In genomic region chr16:68901910-68902309, GRCh38 we compare ENCODE assay signal across 14 cellular contexts. TPM values are rescaled to one million over a fixed set of nuclear protein-coding genes. Genes with fewer than 3 reads are reported as not detected.
DNase-seq lines count a peak whose midpoint lies in the region; ATAC-seq and TF ChIP-seq lines count a peak whose summit lies in the region.
"Had no signal": no experiment of that assay in that cellular context is flagged by ENCODE, and none has a peak within 500 bp of the region (broad histone marks: within the 10 kb centered on the region; RNA-seq: fewer than 3 reads in every experiment).

No MANE protein-coding gene starts in this region.

- TF ChIP-seq CTCF in fibroblast of the aortic adventitia (IDR thresholded peaks at IDR 0.05; ENCODE audit: insufficient read depth, low read length): no peak
- no peak for TF ChIP-seq CTCF in CD4-positive, alpha-beta T cell (IDR thresholded peaks at IDR 0.05)
- TF ChIP-seq CTCF in omental fat pad (IDR thresholded peaks at IDR 0.05): no peak

- H3K4me1 Mint-ChIP-seq in CD4-positive, alpha-beta T cell (ENCODE audit: low read depth): no peaks in the 10 kb centered on the region
- H3K4me1 Mint-ChIP-seq: activated CD4-positive, alpha-beta memory T cell treated with anti-CD3 and anti-CD28 coated beads, Interleukin-2, amount 10 ng/mL, durations not matched to agents 7 days and 5 days; T-cell had no signal

- POLR2A ChIA-PET in CD4-positive, alpha-beta T cell (lab: Charles Lee): no interaction called here

- no peaks in the 10 kb centered on the region for H3K27me3 ChIP-seq in CD4-positive, alpha-beta T cell (ENCODE audit: control insufficient read depth, insufficient read depth, low read length)
- H3K27me3 ChIP-seq: neural progenitor cell had no signal

- H3K27ac ChIP-seq in CD4-positive, alpha-beta T cell (ENCODE audit: low read depth, low read length): no peak overlapping the region
- H3K27ac ChIP-seq: neural progenitor cell had no signal

- intact Hi-C loops in CD4-positive, alpha-beta T cell (cut with DNase I, micrococcal nuclease): no loop called here

- H3K36me3 Mint-ChIP-seq in CD4-positive, alpha-beta T cell (ENCODE audit: low read depth): peaks cover 67% of the 10 kb centered on the region

- CTCF ChIA-PET in CD4-positive, alpha-beta T cell (lab: Charles Lee): no interaction called here

- ATAC-seq in SK-N-SH treated with all-trans-retinoic acid at 6 μM for 48 hours: peak; percentile 84
- no peak for ATAC-seq in GM21786 (IDR thresholded peaks at IDR 0.05; ENCODE audit: unreplicated experiment)
- no peak for ATAC-seq in CD4-positive, alpha-beta T cell (ENCODE audit: poor library complexity)
- no peak for ATAC-seq in omental fat pad (ENCODE audit: low FRiP score)
- ATAC-seq: activated naive CD4-positive, alpha-beta T cell treated with anti-CD3 and anti-CD28 coated beads, Interleukin-2, amount 50 U/mL, for 72 hours; T-cell had no signal

- DNase-seq in NCI-H1417 (lab: John Stamatoyannopoulos, UW): peak in 2 of 3 experiments; percentile 41 to 56
- DNase-seq in NCI-H1417 treated with DMSO at 0.1 percent for 48 hours (lab: John Stamatoyannopoulos, UW): no peak
- DNase-seq in fibroblast of the aortic adventitia (ENCODE audit: low read depth): peak; percentile 85
- peak; percentile 70 for DNase-seq in stromal cell of bone marrow (ENCODE audit: low read depth)
- DNase-seq in CD4-positive, alpha-beta T cell: no peak
- no peak for DNase-seq in omental fat pad (ENCODE audit: low spot score)
- DNase-seq: NCI-H1048; stimulated activated naive CD4-positive, alpha-beta T cell treated with Interleukin-2 at 50 U/mL for 16 hours; T-cell had no signal

- H3K27me3 Mint-ChIP-seq in CD4-positive, alpha-beta T cell: no peaks in the 10 kb centered on the region
- H3K27me3 Mint-ChIP-seq: activated CD4-positive, alpha-beta memory T cell treated with anti-CD3 and anti-CD28 coated beads, Interleukin-2, amount 10 ng/mL, durations not matched to agents 7 days and 5 days; T-cell had no signal

- no peak overlapping the region for H3K27ac Mint-ChIP-seq in CD4-positive, alpha-beta T cell
- H3K27ac Mint-ChIP-seq: activated CD4-positive, alpha-beta memory T cell treated with anti-CD3 and anti-CD28 coated beads, Interleukin-2, amount 10 ng/mL, durations not matched to agents 7 days and 5 days; activated naive CD4-positive, alpha-beta T cell treated with anti-CD3 and anti-CD28 coated beads, Interleukin-2, amount 50 U/mL, for 72 hours; neural progenitor cell; T-cell had no signal

- no peaks in the 10 kb centered on the region for H3K9me3 ChIP-seq in CD4-positive, alpha-beta T cell (ENCODE audit: control insufficient read depth, low read length)

- no peak overlapping the region for H3K4me3 ChIP-seq in fibroblast of the aortic adventitia (ENCODE audit: low read depth, low read length)
- H3K4me3 ChIP-seq: neural progenitor cell had no signal

- no peaks in the 10 kb centered on the region for H3K9me3 Mint-ChIP-seq in CD4-positive, alpha-beta T cell
- H3K9me3 Mint-ChIP-seq: activated CD4-positive, alpha-beta memory T cell treated with anti-CD3 and anti-CD28 coated beads, Interleukin-2, amount 10 ng/mL, durations not matched to agents 7 days and 5 days; activated naive CD4-positive, alpha-beta T cell treated with anti-CD3 and anti-CD28 coated beads, Interleukin-2, amount 50 U/mL, for 72 hours; neural progenitor cell; T-cell had no signal

- H3K4me3 Mint-ChIP-seq in CD4-positive, alpha-beta T cell: no peak overlapping the region
- H3K4me3 Mint-ChIP-seq: activated CD4-positive, alpha-beta memory T cell treated with anti-CD3 and anti-CD28 coated beads, Interleukin-2, amount 10 ng/mL, durations not matched to agents 7 days and 5 days; neural progenitor cell; T-cell had no signal

TF ChIP-seq in SK-N-SH treated with all-trans-retinoic acid at 6 μM for 48 hours, 23 proteins besides CTCF, POLR2A, EP300 and RAD21:
- no peak for TF ChIP-seq PATZ1 (CRISPR knock-in tag; IDR thresholded peaks at IDR 0.05; ENCODE audit: borderline replicate concordance)

RNA-seq across cellular contexts. Expression of gene TANGO6, which starts 58.6 kb away (rescaled TPM):
- total RNA-seq in fibroblast of the aortic adventitia (ENCODE audit: low replicate concordance) (15.5 and 22.4 TPM in 2 replicates), omental fat pad (10 to 100 TPM; 15.1 to 26.2 (median 19.8) TPM)
- total RNA-seq in CD4-positive, alpha-beta T cell: 10 to 100 TPM; 17.1 to 18.1 TPM

Comparison
In these comparisons a context has a peak if more than half of its experiments do, and no peak if none do; other contexts are left out.
1. DNase-seq: peak in NCI-H1417 (2 of 3), fibroblast of the aortic adventitia (single experiment) and stromal cell of bone marrow (single experiment); none in NCI-H1417 treated with DMSO at 0.1 percent for 48 hours (single experiment), CD4-positive, alpha-beta T cell (0 of 10) and omental fat pad (single experiment).